ENCODE assay signal across 1 cellular context in the genomic region with DNA sequence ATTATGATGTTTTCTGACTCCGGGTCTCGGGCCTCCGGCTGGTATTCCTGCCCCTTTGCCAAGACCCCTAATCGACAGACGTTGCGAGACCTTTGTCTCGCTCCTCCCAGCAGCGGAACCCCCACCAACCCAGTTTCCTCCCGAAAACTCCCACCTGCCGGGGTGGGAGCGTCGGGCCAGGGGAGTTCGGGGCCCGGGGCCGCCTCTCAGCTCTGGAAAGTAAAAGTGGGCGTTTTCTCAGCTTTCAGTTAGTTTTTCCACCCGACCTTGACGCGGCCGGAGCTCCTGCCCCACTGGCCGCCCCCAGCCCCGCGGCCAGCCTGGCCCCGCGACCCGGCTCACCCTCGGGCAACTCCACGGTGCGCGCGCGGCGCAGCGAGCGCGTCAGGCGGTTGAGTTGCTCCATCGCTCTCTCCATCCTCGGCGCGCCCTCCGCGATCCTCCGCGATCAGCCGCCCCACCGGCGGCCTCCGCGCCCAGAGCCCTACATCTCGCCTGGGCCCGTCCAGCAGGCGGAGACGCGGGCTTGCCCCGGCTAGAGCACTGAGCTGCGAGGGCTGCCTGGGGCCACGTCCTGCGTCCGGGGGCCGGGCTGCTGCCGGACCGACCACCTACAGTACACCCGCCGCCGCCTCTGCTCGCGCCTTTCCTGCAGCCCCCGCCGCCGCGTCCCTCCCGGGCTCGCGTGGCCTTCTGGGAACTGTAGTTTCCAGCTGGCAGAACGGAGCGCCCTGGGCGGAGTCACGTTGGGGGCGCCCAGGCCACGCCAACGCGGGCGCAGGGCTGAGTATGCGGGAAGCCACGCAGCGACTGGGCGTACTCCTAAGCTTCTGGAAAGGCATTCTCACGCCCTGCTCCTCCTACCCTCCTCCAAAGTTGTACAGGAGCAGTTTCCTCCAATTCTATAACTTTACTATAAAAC.
TF ChIP-seq lines count a peak whose summit lies in the region.

A gene with protein sequence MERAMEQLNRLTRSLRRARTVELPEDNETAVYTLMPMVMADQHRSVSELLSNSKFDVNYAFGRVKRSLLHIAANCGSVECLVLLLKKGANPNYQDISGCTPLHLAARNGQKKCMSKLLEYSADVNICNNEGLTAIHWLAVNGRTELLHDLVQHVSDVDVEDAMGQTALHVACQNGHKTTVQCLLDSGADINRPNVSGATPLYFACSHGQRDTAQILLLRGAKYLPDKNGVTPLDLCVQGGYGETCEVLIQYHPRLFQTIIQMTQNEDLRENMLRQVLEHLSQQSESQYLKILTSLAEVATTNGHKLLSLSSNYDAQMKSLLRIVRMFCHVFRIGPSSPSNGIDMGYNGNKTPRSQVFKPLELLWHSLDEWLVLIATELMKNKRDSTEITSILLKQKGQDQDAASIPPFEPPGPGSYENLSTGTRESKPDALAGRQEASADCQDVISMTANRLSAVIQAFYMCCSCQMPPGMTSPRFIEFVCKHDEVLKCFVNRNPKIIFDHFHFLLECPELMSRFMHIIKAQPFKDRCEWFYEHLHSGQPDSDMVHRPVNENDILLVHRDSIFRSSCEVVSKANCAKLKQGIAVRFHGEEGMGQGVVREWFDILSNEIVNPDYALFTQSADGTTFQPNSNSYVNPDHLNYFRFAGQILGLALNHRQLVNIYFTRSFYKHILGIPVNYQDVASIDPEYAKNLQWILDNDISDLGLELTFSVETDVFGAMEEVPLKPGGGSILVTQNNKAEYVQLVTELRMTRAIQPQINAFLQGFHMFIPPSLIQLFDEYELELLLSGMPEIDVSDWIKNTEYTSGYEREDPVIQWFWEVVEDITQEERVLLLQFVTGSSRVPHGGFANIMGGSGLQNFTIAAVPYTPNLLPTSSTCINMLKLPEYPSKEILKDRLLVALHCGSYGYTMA (minus strand): TSS at position 695 of the 922 bp plus-strand sequence. CDS start 277 bp downstream, at position 418.

TF ChIP-seq in K562, 482 proteins besides CTCF, POLR2A, EP300 and RAD21 (continued from another document and continues in another):
- TF ChIP-seq, protein P1, sequence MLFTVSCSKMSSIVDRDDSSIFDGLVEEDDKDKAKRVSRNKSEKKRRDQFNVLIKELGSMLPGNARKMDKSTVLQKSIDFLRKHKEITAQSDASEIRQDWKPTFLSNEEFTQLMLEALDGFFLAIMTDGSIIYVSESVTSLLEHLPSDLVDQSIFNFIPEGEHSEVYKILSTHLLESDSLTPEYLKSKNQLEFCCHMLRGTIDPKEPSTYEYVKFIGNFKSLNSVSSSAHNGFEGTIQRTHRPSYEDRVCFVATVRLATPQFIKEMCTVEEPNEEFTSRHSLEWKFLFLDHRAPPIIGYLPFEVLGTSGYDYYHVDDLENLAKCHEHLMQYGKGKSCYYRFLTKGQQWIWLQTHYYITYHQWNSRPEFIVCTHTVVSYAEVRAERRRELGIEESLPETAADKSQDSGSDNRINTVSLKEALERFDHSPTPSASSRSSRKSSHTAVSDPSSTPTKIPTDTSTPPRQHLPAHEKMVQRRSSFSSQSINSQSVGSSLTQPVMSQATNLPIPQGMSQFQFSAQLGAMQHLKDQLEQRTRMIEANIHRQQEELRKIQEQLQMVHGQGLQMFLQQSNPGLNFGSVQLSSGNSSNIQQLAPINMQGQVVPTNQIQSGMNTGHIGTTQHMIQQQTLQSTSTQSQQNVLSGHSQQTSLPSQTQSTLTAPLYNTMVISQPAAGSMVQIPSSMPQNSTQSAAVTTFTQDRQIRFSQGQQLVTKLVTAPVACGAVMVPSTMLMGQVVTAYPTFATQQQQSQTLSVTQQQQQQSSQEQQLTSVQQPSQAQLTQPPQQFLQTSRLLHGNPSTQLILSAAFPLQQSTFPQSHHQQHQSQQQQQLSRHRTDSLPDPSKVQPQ (CRISPR knock-in tag; IDR thresholded peaks at IDR 0.05; ENCODE audit: borderline replicate concordance) = no peak
- no peak; the same call in 1 of the 2 replicates for TF ChIP-seq ZNF766 (CRISPR knock-in tag; conservative IDR thresholded peaks at IDR 0.05)
- TF ChIP-seq CCNT2 (IDR thresholded peaks at IDR 0.05; ENCODE audit: borderline replicate concordance, extremely low read depth, insufficient read length, low read depth, low read length) = peak; percentile 55
- TF ChIP-seq ZNF263 (CRISPR knock-in tag; IDR thresholded peaks at IDR 0.05; ENCODE audit: borderline replicate concordance) = peak; percentile 35; the same call in 1 of the 2 replicates
- TF ChIP-seq XRCC4 (IDR thresholded peaks at IDR 0.05; ENCODE audit: extremely low read depth, insufficient read depth, insufficient read length) = no peak
- TF ChIP-seq ASH1L (IDR thresholded peaks at IDR 0.05; ENCODE audit: borderline replicate concordance, low read depth, partially characterized antibody) = no peak
- TF ChIP-seq SIN3A (IDR thresholded peaks at IDR 0.05; ENCODE audit: borderline replicate concordance in 2 of 2, control insufficient read depth in 1 of 2, low read depth in 2 of 2, low read length in 2 of 2) = peak; percentile 64 to 79; a peak in 2 of 4 replicates
- no peak for TF ChIP-seq NFE2L1 (tag; IDR thresholded peaks at IDR 0.05; ENCODE audit: borderline replicate concordance, low read depth)
- TF ChIP-seq NR2C2 (CRISPR knock-in tag; IDR thresholded peaks at IDR 0.05) = peak; percentile 70; the same call in 1 of the 2 replicates
- TF ChIP-seq NR2C2 (tag; IDR thresholded peaks at IDR 0.05) = peak; percentile 90
- TF ChIP-seq ZNF282 (CRISPR knock-in tag; IDR thresholded peaks at IDR 0.05) = no peak
- TF ChIP-seq, protein P2, sequence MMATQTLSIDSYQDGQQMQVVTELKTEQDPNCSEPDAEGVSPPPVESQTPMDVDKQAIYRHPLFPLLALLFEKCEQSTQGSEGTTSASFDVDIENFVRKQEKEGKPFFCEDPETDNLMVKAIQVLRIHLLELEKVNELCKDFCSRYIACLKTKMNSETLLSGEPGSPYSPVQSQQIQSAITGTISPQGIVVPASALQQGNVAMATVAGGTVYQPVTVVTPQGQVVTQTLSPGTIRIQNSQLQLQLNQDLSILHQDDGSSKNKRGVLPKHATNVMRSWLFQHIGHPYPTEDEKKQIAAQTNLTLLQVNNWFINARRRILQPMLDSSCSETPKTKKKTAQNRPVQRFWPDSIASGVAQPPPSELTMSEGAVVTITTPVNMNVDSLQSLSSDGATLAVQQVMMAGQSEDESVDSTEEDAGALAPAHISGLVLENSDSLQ (IDR thresholded peaks at IDR 0.05) = no peak
- TF ChIP-seq, protein P3, sequence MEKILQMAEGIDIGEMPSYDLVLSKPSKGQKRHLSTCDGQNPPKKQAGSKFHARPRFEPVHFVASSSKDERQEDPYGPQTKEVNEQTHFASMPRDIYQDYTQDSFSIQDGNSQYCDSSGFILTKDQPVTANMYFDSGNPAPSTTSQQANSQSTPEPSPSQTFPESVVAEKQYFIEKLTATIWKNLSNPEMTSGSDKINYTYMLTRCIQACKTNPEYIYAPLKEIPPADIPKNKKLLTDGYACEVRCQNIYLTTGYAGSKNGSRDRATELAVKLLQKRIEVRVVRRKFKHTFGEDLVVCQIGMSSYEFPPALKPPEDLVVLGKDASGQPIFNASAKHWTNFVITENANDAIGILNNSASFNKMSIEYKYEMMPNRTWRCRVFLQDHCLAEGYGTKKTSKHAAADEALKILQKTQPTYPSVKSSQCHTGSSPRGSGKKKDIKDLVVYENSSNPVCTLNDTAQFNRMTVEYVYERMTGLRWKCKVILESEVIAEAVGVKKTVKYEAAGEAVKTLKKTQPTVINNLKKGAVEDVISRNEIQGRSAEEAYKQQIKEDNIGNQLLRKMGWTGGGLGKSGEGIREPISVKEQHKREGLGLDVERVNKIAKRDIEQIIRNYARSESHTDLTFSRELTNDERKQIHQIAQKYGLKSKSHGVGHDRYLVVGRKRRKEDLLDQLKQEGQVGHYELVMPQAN (IDR thresholded peaks at IDR 0.05; ENCODE audit: borderline replicate concordance) = no peak
- TF ChIP-seq, protein P4, sequence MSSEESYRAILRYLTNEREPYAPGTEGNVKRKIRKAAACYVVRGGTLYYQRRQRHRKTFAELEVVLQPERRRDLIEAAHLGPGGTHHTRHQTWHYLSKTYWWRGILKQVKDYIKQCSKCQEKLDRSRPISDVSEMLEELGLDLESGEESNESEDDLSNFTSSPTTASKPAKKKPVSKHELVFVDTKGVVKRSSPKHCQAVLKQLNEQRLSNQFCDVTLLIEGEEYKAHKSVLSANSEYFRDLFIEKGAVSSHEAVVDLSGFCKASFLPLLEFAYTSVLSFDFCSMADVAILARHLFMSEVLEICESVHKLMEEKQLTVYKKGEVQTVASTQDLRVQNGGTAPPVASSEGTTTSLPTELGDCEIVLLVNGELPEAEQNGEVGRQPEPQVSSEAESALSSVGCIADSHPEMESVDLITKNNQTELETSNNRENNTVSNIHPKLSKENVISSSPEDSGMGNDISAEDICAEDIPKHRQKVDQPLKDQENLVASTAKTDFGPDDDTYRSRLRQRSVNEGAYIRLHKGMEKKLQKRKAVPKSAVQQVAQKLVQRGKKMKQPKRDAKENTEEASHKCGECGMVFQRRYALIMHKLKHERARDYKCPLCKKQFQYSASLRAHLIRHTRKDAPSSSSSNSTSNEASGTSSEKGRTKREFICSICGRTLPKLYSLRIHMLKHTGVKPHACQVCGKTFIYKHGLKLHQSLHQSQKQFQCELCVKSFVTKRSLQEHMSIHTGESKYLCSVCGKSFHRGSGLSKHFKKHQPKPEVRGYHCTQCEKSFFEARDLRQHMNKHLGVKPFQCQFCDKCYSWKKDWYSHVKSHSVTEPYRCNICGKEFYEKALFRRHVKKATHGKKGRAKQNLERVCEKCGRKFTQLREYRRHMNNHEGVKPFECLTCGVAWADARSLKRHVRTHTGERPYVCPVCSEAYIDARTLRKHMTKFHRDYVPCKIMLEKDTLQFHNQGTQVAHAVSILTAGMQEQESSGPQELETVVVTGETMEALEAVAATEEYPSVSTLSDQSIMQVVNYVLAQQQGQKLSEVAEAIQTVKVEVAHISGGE (CRISPR knock-in tag; IDR thresholded peaks at IDR 0.05) = peak in 1 of 3 experiments; percentile 73; a peak in 1 of 6 replicates
- TF ChIP-seq, protein P5, sequence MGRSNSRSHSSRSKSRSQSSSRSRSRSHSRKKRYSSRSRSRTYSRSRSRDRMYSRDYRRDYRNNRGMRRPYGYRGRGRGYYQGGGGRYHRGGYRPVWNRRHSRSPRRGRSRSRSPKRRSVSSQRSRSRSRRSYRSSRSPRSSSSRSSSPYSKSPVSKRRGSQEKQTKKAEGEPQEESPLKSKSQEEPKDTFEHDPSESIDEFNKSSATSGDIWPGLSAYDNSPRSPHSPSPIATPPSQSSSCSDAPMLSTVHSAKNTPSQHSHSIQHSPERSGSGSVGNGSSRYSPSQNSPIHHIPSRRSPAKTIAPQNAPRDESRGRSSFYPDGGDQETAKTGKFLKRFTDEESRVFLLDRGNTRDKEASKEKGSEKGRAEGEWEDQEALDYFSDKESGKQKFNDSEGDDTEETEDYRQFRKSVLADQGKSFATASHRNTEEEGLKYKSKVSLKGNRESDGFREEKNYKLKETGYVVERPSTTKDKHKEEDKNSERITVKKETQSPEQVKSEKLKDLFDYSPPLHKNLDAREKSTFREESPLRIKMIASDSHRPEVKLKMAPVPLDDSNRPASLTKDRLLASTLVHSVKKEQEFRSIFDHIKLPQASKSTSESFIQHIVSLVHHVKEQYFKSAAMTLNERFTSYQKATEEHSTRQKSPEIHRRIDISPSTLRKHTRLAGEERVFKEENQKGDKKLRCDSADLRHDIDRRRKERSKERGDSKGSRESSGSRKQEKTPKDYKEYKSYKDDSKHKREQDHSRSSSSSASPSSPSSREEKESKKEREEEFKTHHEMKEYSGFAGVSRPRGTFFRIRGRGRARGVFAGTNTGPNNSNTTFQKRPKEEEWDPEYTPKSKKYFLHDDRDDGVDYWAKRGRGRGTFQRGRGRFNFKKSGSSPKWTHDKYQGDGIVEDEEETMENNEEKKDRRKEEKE (IDR thresholded peaks at IDR 0.05; ENCODE audit: borderline replicate concordance in 1 of 2, control insufficient read depth in 1 of 2, low read depth in 2 of 2, low read length in 1 of 2) = no peak
- TF ChIP-seq C11orf30 (IDR thresholded peaks at IDR 0.05; ENCODE audit: low read depth) = peak; percentile 53
- TF ChIP-seq, protein P6, sequence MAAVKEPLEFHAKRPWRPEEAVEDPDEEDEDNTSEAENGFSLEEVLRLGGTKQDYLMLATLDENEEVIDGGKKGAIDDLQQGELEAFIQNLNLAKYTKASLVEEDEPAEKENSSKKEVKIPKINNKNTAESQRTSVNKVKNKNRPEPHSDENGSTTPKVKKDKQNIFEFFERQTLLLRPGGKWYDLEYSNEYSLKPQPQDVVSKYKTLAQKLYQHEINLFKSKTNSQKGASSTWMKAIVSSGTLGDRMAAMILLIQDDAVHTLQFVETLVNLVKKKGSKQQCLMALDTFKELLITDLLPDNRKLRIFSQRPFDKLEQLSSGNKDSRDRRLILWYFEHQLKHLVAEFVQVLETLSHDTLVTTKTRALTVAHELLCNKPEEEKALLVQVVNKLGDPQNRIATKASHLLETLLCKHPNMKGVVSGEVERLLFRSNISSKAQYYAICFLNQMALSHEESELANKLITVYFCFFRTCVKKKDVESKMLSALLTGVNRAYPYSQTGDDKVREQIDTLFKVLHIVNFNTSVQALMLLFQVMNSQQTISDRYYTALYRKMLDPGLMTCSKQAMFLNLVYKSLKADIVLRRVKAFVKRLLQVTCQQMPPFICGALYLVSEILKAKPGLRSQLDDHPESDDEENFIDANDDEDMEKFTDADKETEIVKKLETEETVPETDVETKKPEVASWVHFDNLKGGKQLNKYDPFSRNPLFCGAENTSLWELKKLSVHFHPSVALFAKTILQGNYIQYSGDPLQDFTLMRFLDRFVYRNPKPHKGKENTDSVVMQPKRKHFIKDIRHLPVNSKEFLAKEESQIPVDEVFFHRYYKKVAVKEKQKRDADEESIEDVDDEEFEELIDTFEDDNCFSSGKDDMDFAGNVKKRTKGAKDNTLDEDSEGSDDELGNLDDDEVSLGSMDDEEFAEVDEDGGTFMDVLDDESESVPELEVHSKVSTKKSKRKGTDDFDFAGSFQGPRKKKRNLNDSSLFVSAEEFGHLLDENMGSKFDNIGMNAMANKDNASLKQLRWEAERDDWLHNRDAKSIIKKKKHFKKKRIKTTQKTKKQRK (IDR thresholded peaks at IDR 0.05; ENCODE audit: borderline replicate concordance, low read depth, low read length) = no peak
- TF ChIP-seq HMG20B (CRISPR knock-in tag; IDR thresholded peaks at IDR 0.05) = no peak
- no peak for TF ChIP-seq TGIF2 (CRISPR knock-in tag; IDR thresholded peaks at IDR 0.05)
- no peak for TF ChIP-seq DMBX1 (CRISPR knock-in tag; IDR thresholded peaks at IDR 0.05; ENCODE audit: borderline replicate concordance)
- no peak for TF ChIP-seq MXI1 (IDR thresholded peaks at IDR 0.05; ENCODE audit: low read depth, low read length)
- TF ChIP-seq, protein P7, sequence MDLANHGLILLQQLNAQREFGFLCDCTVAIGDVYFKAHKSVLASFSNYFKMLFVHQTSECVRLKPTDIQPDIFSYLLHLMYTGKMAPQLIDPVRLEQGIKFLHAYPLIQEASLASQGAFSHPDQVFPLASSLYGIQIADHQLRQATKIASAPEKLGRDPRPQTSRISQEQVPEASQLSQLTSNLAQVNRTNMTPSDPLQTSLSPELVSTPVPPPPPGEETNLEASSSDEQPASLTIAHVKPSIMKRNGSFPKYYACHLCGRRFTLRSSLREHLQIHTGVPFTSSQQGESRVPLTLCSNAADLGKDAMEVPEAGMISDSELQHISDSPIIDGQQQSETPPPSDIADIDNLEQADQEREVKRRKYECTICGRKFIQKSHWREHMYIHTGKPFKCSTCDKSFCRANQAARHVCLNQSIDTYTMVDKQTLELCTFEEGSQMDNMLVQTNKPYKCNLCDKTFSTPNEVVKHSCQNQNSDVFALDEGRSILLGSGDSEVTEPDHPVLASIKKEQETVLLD (IDR thresholded peaks at IDR 0.05) = peak; percentile 92
- peak; percentile 85 for TF ChIP-seq GABPB1 (CRISPR knock-in tag; IDR thresholded peaks at IDR 0.05)
- no peak; the same call in none of the 2 replicates for TF ChIP-seq JUND (IDR thresholded peaks at IDR 0.05; ENCODE audit: borderline replicate concordance, low read depth, low read length)
- TF ChIP-seq JUND (tag; IDR thresholded peaks at IDR 0.05; ENCODE audit: borderline replicate concordance, low read depth, low read length) = peak; percentile 64; the same call in 1 of the 3 replicates
